ENCODE assay signal across 17 cellular contexts in the genomic region with DNA sequence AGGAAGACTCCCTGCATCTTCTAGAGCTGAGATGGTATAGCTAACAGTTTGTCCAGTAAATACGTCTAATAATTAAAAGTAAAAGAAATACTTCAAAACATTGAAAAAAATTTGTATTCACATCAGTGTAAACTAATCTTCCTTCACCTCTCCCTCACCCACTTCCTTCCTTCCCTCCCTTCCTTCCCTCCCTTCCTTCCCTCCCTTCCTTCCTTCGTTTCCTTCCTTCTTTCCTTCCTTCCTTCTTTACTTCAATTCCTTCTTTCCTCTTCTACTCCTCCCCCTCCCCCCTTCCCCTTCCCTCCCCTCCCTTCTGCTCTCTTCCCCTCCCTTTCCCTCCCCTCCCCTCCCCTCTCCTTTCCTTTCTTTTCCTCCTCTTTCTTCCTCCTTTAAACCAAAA.
DNase-seq lines count a peak whose midpoint lies in the region; ATAC-seq, FAIRE-seq and TF ChIP-seq lines count a peak whose summit lies in the region.
"Had no signal": no experiment of that assay in that cellular context is flagged by ENCODE, and none has a peak within 500 bp of the region (broad histone marks: within the 10 kb centered on the region; RNA-seq: fewer than 3 reads in every experiment).

No MANE protein-coding gene starts in this region.

- H3K4me2 ChIP-seq in HepG2 (ENCODE audit: low read depth, low read length) (no peak overlapping the region), GM12878 (ENCODE audit: control insufficient read depth, insufficient read depth) (no peak overlapping the region)

- in situ Hi-C loops in HepG2 (cut with HindIII; ENCODE audit: extremely low pct_ligation_motif_present, low pct_unique_long_range_greater_than_20kb) = no loop called here
- in situ Hi-C loops in GM12878 (cut with MboI) = no loop called here

- DNase-seq in HepG2 (ENCODE audit: low spot score) (no peak), right lobe of liver (no peak), GM12878 (ENCODE audit: low read depth, low spot score) (no peak), fibroblast of pulmonary artery (ENCODE audit: low read depth) (peak; percentile 0), urothelium cell line (ENCODE audit: low spot score) (no peak), mucosa of gallbladder (ENCODE audit: low spot score) (no peak), stomach (no peak)
- DNase-seq: CD4-positive, CD25-positive, alpha-beta regulatory T cell; COR-L47; EL; HCEC 1CT; NCI-H1105 treated with DMSO at 0.1 percent for 48 hours; NCI-H187 had no signal

- H4K20me1 ChIP-seq in HepG2 (ENCODE audit: insufficient read depth, low read length) (no peaks in the 10 kb centered on the region), GM12878 (ENCODE audit: control insufficient read depth, insufficient read depth) (no peaks in the 10 kb centered on the region)

- TF ChIP-seq CTCF in HepG2 (CRISPR knock-in tag; IDR thresholded peaks at IDR 0.05) = no peak
- TF ChIP-seq CTCF in right lobe of liver (IDR thresholded peaks at IDR 0.05) = no peak
- TF ChIP-seq CTCF in GM12878 (IDR thresholded peaks at IDR 0.05 in 2 of 3, conservative IDR thresholded peaks at IDR 0.05 in 1 of 3; ENCODE audit: control insufficient read depth in 2 of 3, extremely low read depth in 1 of 3, insufficient read depth in 1 of 3, low read depth in 3 of 3, low read length in 3 of 3) = no peak
- TF ChIP-seq CTCF in fibroblast of pulmonary artery (IDR thresholded peaks at IDR 0.05; ENCODE audit: low read length, missing control alignments) = no peak
- TF ChIP-seq CTCF in stomach (IDR thresholded peaks at IDR 0.05) = no peak

- H3K36me3 ChIP-seq in HepG2 (replicated peaks in 1 of 2; ENCODE audit: control insufficient read depth in 1 of 2, insufficient read depth in 2 of 2, low read length in 2 of 2) = no peaks in the 10 kb centered on the region
- H3K36me3 ChIP-seq in right lobe of liver = no peaks in the 10 kb centered on the region
- no peaks in the 10 kb centered on the region for H3K36me3 ChIP-seq in GM12878 (ENCODE audit: control insufficient read depth in 2 of 2, insufficient read depth in 2 of 2, low read length in 1 of 2)
- H3K36me3 ChIP-seq in stomach = no peaks in the 10 kb centered on the region

- no TSS peak for BruUV-seq in HepG2 (replicated peaks; lab: Mats Ljungman, UMichigan)
- no TSS peak for BruUV-seq in GM12878 (replicated peaks; lab: Mats Ljungman, UMichigan)

- CTCF ChIA-PET in HepG2 (lab: Yijun Ruan, JAX; ENCODE audit: low intra/inter-chr PET ratio, low total read pairs) = no interaction called here
- CTCF ChIA-PET in GM12878 (lab: Yijun Ruan, JAX) = no interaction called here

- H3K4me1 ChIP-seq in HepG2 (ENCODE audit: insufficient read depth, low read length) (no peaks in the 10 kb centered on the region), right lobe of liver (no peaks in the 10 kb centered on the region), GM12878 (ENCODE audit: control insufficient read depth, insufficient read depth, low read length) (no peaks in the 10 kb centered on the region), stomach (no peaks in the 10 kb centered on the region)

- ATAC-seq in HepG2 = no peak
- no peak for ATAC-seq in right lobe of liver
- ATAC-seq in GM12878 = no peak
- ATAC-seq in HG03432 (IDR thresholded peaks at IDR 0.05; ENCODE audit: unreplicated experiment) = no peak
- ATAC-seq: Panc1, Right ventricle myocardium inferior had no signal

- SMC1A ChIA-PET in GM12878 (lab: Charles Lee; ENCODE audit: uncharacterized antibody, unreplicated experiment) = no interaction called here

- TF ChIP-seq POLR2A in HepG2 (IDR thresholded peaks at IDR 0.05; ENCODE audit: insufficient read depth in 1 of 2, low read depth in 2 of 2, low read length in 2 of 2) (no peak), right lobe of liver (IDR thresholded peaks at IDR 0.05) (no peak), GM12878 (IDR thresholded peaks at IDR 0.05; ENCODE audit: low read depth, low read length) (no peak), stomach (IDR thresholded peaks at IDR 0.05) (no peak)

- no peak overlapping the region for H2AFZ ChIP-seq in HepG2 (ENCODE audit: low read length)
- no peak overlapping the region for H2AFZ ChIP-seq in GM12878 (ENCODE audit: control insufficient read depth, low read depth, low read length)

- H3K9ac ChIP-seq in HepG2 (ENCODE audit: insufficient read depth, low read depth, low read length) = no peak overlapping the region
- H3K9ac ChIP-seq in GM12878 (ENCODE audit: control insufficient read depth, insufficient read depth, low read length) = no peak overlapping the region

- H3K4me3 ChIP-seq in HepG2 (replicated peaks in 1 of 3; ENCODE audit: insufficient read depth in 1 of 3, low read depth in 2 of 3, low read length in 3 of 3) (no peak overlapping the region), right lobe of liver (no peak overlapping the region), GM12878 (no peak overlapping the region), fibroblast of pulmonary artery (replicated peaks; ENCODE audit: low read depth, low read length) (no peak overlapping the region), stomach (no peak overlapping the region)

- H3K79me2 ChIP-seq in HepG2 (ENCODE audit: insufficient read depth, low read length) (no peaks in the 10 kb centered on the region), GM12878 (ENCODE audit: control insufficient read depth, insufficient read depth, low read length) (no peaks in the 10 kb centered on the region)

- H3K27ac ChIP-seq in HepG2 (ENCODE audit: extremely low read length, insufficient read depth, low read length) (no peak overlapping the region), right lobe of liver (no peak overlapping the region), GM12878 (ENCODE audit: control insufficient read depth, insufficient read depth) (no peak overlapping the region), stomach (no peak overlapping the region)

- intact Hi-C loops in HepG2 (cut with micrococcal nuclease; ENCODE audit: unreplicated experiment) = no loop called here
- intact Hi-C loops in right lobe of liver (cut with DNase I) = no loop called here
- intact Hi-C loops in GM12878 (cut with micrococcal nuclease; ENCODE audit: unreplicated experiment) = no loop called here
- intact Hi-C loops in stomach (cut with DNase I; ENCODE audit: low total_unique reads) = no loop called here

- TF ChIP-seq RAD21 in HepG2 (CRISPR knock-in tag; IDR thresholded peaks at IDR 0.05) (no peak), GM12878 (IDR thresholded peaks at IDR 0.05; ENCODE audit: insufficient read depth, low read depth, low read length) (no peak)

- WGBS in HepG2 (ENCODE audit: low lambda C conversion rate) = 5% methylated on average over 2 of the region's 2 CpGs
- WGBS in right lobe of liver (ENCODE audit: insufficient coverage, low coverage, low lambda C conversion rate, missing lambda C conversion rate) = 35% methylated on average over 2 of the region's 2 CpGs
- 25% methylated on average over 2 of the region's 2 CpGs for WGBS in GM12878 (ENCODE audit: insufficient coverage, insufficient replicate concordance, low lambda C conversion rate, missing lambda C conversion rate)
- 49 to 71% (median 63%) methylated on average over 2 of the region's 2 CpGs for WGBS in stomach, 5 donors

- no peak for FAIRE-seq in HepG2 (lab: Jason Lieb, UNC)
- FAIRE-seq in GM12878 (lab: Jason Lieb, UNC) = peak; percentile 79
- peak; percentile 68 for FAIRE-seq in urothelium cell line (lab: Jason Lieb, UNC)
- FAIRE-seq: GM12891 had no signal

- POLR2A ChIA-PET in HepG2 (lab: Yijun Ruan, JAX) = no interaction called here
- POLR2A ChIA-PET in GM12878 (lab: Charles Lee) = no interaction called here

- no peaks in the 10 kb centered on the region for H3K9me3 ChIP-seq in HepG2 (ENCODE audit: low read length)
- no peaks in the 10 kb centered on the region for H3K9me3 ChIP-seq in right lobe of liver
- no peaks in the 10 kb centered on the region; the same call in 2 of the 3 replicates for H3K9me3 ChIP-seq in GM12878 (replicated peaks; ENCODE audit: control insufficient read depth, insufficient read depth, low read length)
- H3K9me3 ChIP-seq in stomach = peaks cover 0 to 4% (median 1%) of the 10 kb centered on the region in 4 donors

- H3K27me3 ChIP-seq in HepG2 (ENCODE audit: control insufficient read depth in 1 of 2, insufficient read depth in 2 of 2, low read length in 2 of 2) (no peaks in the 10 kb centered on the region), right lobe of liver (no peaks in the 10 kb centered on the region), GM12878 (replicated peaks in 1 of 2; ENCODE audit: control insufficient read depth in 2 of 2, insufficient read depth in 2 of 2, low read length in 1 of 2) (no peaks in the 10 kb centered on the region), stomach (no peaks in the 10 kb centered on the region)

- no peak for TF ChIP-seq EP300 in HepG2 (IDR thresholded peaks at IDR 0.05; ENCODE audit: low read depth in 2 of 2, low read length in 2 of 2)
- no peak for TF ChIP-seq EP300 in HepG2 (CRISPR knock-in tag; IDR thresholded peaks at IDR 0.05; ENCODE audit: borderline replicate concordance)
- TF ChIP-seq EP300 in GM12878 (IDR thresholded peaks at IDR 0.05; ENCODE audit: borderline replicate concordance in 1 of 2, control insufficient read depth in 1 of 2, low read depth in 2 of 2, low read length in 2 of 2) = no peak
- TF ChIP-seq EP300 in stomach (IDR thresholded peaks at IDR 0.05) = no peak

- RAD21 ChIA-PET in GM12878 (lab: Charles Lee; ENCODE audit: unreplicated experiment) = no interaction called here

TF ChIP-seq in HepG2, 621 proteins besides CTCF, POLR2A, EP300 and RAD21 (continues in another document):
- TF ChIP-seq RFX5 (IDR thresholded peaks at IDR 0.05; ENCODE audit: low read depth, low read length) = no peak
- peak; percentile 93 for TF ChIP-seq HNRNPK (IDR thresholded peaks at IDR 0.05; ENCODE audit: low read depth, low read length, poor library complexity, severe bottlenecking)

TF ChIP-seq in GM12878, 131 proteins besides CTCF, POLR2A, EP300 and RAD21 (continues in another document):
- TF ChIP-seq ZNF207 (IDR thresholded peaks at IDR 0.05; ENCODE audit: borderline replicate concordance) (no peak), ZZZ3 (IDR thresholded peaks at IDR 0.05; ENCODE audit: control insufficient read depth, insufficient read length, low read depth) (no peak), SIN3A (IDR thresholded peaks at IDR 0.05; ENCODE audit: low read depth, low read length) (no peak), MXI1 (IDR thresholded peaks at IDR 0.05; ENCODE audit: low read depth, low read length) (no peak), EGR1 (IDR thresholded peaks at IDR 0.05; ENCODE audit: borderline replicate concordance in 1 of 2, low read depth in 2 of 2, low read length in 2 of 2) (no peak)
- TF ChIP-seq, protein P1, sequence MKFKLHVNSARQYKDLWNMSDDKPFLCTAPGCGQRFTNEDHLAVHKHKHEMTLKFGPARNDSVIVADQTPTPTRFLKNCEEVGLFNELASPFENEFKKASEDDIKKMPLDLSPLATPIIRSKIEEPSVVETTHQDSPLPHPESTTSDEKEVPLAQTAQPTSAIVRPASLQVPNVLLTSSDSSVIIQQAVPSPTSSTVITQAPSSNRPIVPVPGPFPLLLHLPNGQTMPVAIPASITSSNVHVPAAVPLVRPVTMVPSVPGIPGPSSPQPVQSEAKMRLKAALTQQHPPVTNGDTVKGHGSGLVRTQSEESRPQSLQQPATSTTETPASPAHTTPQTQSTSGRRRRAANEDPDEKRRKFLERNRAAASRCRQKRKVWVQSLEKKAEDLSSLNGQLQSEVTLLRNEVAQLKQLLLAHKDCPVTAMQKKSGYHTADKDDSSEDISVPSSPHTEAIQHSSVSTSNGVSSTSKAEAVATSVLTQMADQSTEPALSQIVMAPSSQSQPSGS (IDR thresholded peaks at IDR 0.05; ENCODE audit: low read length) = no peak
